8 cellular contexts compared by ENCODE assay signal in the genomic region with DNA sequence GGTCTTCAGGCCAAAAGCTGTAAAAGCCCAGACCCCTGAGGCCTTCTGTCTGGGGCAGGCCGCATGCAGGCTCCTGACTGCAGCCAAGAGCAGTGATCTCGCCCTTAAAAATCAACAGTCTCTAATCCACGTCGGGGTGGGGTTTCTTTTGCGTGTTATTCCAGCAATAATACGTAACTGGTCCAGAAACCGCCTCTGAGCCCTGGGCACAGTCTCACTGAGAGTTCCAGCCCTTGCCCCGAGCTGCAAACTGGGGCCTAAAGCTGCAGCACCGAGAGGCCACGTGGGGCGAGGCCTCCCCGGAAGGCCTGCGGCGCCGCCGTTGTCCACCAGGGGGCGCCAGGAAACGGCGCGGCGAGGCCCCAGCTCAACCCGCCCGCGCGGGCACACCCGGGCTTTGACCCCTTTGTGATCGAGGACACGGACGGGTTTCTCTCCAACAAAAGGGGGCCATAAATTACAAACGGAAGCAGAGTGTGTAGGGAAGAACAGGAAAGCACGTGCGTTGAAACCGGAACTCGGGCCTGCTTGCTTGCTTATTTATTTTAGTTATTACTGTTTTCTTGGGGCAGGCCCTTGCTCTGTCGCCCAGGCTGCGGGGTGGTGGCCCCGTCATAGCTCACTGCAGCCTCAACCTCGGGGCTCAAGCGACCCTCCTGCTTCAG.
DNase-seq lines count a peak whose midpoint lies in the region; ATAC-seq, FAIRE-seq and TF ChIP-seq lines count a peak whose summit lies in the region.

No MANE protein-coding gene starts in this region.

- H3K4me1 Mint-ChIP-seq in brain: peaks cover 55% of the 10 kb centered on the region

- 7% methylated on average over 38 to 39 of the region's 39 CpGs for WGBS in small intestine, 3 donors

- ATAC-seq in HG02938 (IDR thresholded peaks at IDR 0.05; ENCODE audit: unreplicated experiment): no peak

- H3K27me3 Mint-ChIP-seq in brain: peaks cover 5% of the 10 kb centered on the region

- peak; percentile 97 to 99 for TF ChIP-seq CTCF in brain (conservative IDR thresholded peaks at IDR 0.05)

- DNase-seq in D341Med (ENCODE audit: low spot score): peak; percentile 95
- peak; percentile 98 for DNase-seq in H7
- DNase-seq in NCI-H146 treated with DMSO at 0.1 percent for 48 hours (lab: John Stamatoyannopoulos, UW; ENCODE audit: unreplicated experiment): peak; percentile 60
- DNase-seq in small intestine: peak; percentile 72

- H3K4me1 ChIP-seq in iPS-20b (ENCODE audit: insufficient read depth, low read length) (0 out of 2 replicates have a peak, but pooled peaks cover 5% of the 10 kb centered on the region), small intestine (ENCODE audit: control insufficient read depth in 2 of 2, insufficient read depth in 1 of 2, low read depth in 1 of 2, low read length in 1 of 2) (no peaks in the 10 kb centered on the region)

- H3K27ac Mint-ChIP-seq in brain: peak overlapping the region in 3 of 5 experiments; percentile 49 to 82 (median 55)

- no peak overlapping the region for H3K27ac ChIP-seq in iPS-20b (ENCODE audit: low read length)
- H3K27ac ChIP-seq in small intestine (ENCODE audit: low read depth in 1 of 2, low read length in 1 of 2): peak overlapping the region in 1 of 2 donors; percentile 38

- H3K27me3 ChIP-seq in H7 (ENCODE audit: control insufficient read depth, insufficient read depth, low read length) (peaks cover 2% of the 10 kb centered on the region; the same call in 1 of the 2 replicates), iPS-20b (ENCODE audit: insufficient read depth, low read length) (peaks cover 17% of the 10 kb centered on the region), small intestine (ENCODE audit: control insufficient read depth in 2 of 2, insufficient read depth in 2 of 2, low read length in 2 of 2) (no peaks in the 10 kb centered on the region)

- H3K9me3 ChIP-seq in iPS-20b (ENCODE audit: insufficient read depth, low read depth, low read length) (no peaks in the 10 kb centered on the region), small intestine (ENCODE audit: control insufficient read depth, low read depth) (no peaks in the 10 kb centered on the region)

- H3K36me3 ChIP-seq in H7 (replicated peaks; ENCODE audit: control insufficient read depth, insufficient read depth, low read length): no peaks in the 10 kb centered on the region
- no peaks in the 10 kb centered on the region for H3K36me3 ChIP-seq in iPS-20b (ENCODE audit: insufficient read depth, low read depth, low read length)
- H3K36me3 ChIP-seq in small intestine (ENCODE audit: control insufficient read depth in 2 of 2, insufficient read depth in 2 of 2, low read length in 2 of 2): no peaks in the 10 kb centered on the region

- H3K4me3 Mint-ChIP-seq in brain: peak overlapping the region in 2 of 5 experiments; percentile 31 to 50

- peak overlapping the region; percentile 60; the same call in 1 of the 2 replicates for H3K9ac ChIP-seq in iPS-20b (ENCODE audit: low read depth, low read length)

- H3K4me3 ChIP-seq in H7 (ENCODE audit: insufficient read depth, low read depth, low read length) (no peak overlapping the region), iPS-20b (ENCODE audit: low read length) (no peak overlapping the region), small intestine (ENCODE audit: low read depth in 1 of 2, low read length in 2 of 2) (no peak overlapping the region)

- no peaks in the 10 kb centered on the region for H3K36me3 Mint-ChIP-seq in brain

- FAIRE-seq in TTC549 (lab: Jason Lieb, UNC) (peak; percentile 31), small intestine (lab: Jason Lieb, UNC) (no peak)

- H3K9me3 Mint-ChIP-seq in brain: peaks cover 0 to 3% (median 0%) of the 10 kb centered on the region in 5 experiments
